2 cellular contexts compared by ENCODE assay signal in the genomic region with DNA sequence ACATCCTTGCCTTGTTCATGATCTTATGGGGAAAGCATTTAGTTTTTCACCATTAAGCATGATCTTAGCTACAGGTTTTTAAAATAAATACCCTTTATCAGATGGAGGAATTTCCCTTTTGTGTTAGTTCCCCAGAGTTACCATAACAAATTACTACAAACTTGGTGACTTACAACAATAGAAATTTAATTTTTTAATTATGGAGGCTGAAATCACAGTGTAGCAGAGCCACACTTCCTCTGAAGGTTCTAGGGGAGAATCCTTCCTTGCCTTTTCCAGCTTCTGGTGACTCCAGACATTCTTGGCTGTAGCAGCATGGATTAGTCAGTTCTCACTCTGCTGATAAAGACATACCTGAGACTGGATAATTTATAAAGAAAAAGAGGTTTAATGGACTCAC.
TF ChIP-seq lines count a peak whose summit lies in the region.

No MANE protein-coding gene starts in this region.

TF ChIP-seq in SK-N-SH treated with all-trans-retinoic acid at 6 μM for 48 hours, 23 proteins besides CTCF, POLR2A, EP300 and RAD21:
- 0 out of 2 replicates have a peak, but pooled peaks have one; percentile 17 for TF ChIP-seq ZFP3 (CRISPR knock-in tag; IDR thresholded peaks at IDR 0.05)
- TF ChIP-seq ZNF70 (CRISPR knock-in tag; IDR thresholded peaks at IDR 0.05): no peak
- TF ChIP-seq ZNF8 (CRISPR knock-in tag; IDR thresholded peaks at IDR 0.05): no peak
- peak; percentile 47; the same call in 1 of the 2 replicates for TF ChIP-seq ISL1 (CRISPR knock-in tag; IDR thresholded peaks at IDR 0.05)
TF ChIP-seq in SK-N-SH treated with all-trans-retinoic acid at 6 μM for 48 hours: peak in this region for 2.

TF ChIP-seq in SK-N-SH, 30 proteins besides CTCF, POLR2A, EP300 and RAD21:
- TF ChIP-seq FOXM1 (IDR thresholded peaks at IDR 0.05; ENCODE audit: low read depth): no peak
- TF ChIP-seq, protein P1, sequence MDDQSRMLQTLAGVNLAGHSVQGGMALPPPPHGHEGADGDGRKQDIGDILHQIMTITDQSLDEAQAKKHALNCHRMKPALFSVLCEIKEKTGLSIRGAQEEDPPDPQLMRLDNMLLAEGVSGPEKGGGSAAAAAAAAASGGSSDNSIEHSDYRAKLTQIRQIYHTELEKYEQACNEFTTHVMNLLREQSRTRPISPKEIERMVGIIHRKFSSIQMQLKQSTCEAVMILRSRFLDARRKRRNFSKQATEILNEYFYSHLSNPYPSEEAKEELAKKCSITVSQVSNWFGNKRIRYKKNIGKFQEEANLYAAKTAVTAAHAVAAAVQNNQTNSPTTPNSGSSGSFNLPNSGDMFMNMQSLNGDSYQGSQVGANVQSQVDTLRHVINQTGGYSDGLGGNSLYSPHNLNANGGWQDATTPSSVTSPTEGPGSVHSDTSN (IDR thresholded peaks at IDR 0.05): no peak
- no peak for TF ChIP-seq EZH2phosphoT487 (IDR thresholded peaks at IDR 0.05; ENCODE audit: borderline replicate concordance, low read depth)
TF ChIP-seq in SK-N-SH: peak in this region for 0.
